ENCODE assay signal across 16 cellular contexts in the genomic region with DNA sequence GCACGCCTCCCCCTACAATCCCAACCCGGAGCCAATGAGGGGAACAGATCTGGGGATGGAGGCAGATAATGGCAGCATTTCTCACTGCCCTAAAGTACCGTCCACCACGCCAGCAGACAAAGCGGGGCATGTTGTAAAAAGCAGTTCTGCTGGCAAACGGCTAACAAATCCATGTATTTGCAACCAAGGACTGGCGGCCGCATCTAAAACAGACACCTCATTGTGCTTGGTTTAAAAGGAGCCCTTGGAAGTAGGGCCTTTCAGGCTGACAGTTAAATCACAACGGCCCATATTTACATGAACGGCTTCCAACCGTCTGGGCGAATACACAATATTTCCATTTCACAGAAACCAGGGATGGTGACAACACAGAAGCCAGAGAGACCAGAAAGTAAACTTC.
DNase-seq lines count a peak whose midpoint lies in the region; ATAC-seq and TF ChIP-seq lines count a peak whose summit lies in the region.
"Had no signal": no experiment of that assay in that cellular context is flagged by ENCODE, and none has a peak within 500 bp of the region (broad histone marks: within the 10 kb centered on the region; RNA-seq: fewer than 3 reads in every experiment).

No MANE protein-coding gene starts in this region.

- H3K36me3 Mint-ChIP-seq in WTC11 = no peaks in the 10 kb centered on the region
- no peaks in the 10 kb centered on the region for H3K36me3 Mint-ChIP-seq in activated CD8-positive, alpha-beta memory T cell treated with anti-CD3 and anti-CD28 coated beads, Interleukin-2, amount 10 ng/mL, durations not matched to agents 7 days and 5 days

- CTCF ChIA-PET in WTC11 (lab: Charles Lee) = interaction anchor here (0.8 to 1.4 kb wide), 2 partner anchors 9 to 113 kb away, joined by 3 to 4 read pairs; no protein-coding TSS in a partner anchor
- CTCF ChIA-PET in activated CD8-positive, alpha-beta memory T cell treated with anti-CD3 and anti-CD28 coated beads, Interleukin-2, amount 10 ng/mL, durations not matched to agents 7 days and 5 days (lab: Charles Lee) = no interaction called here

- H3K4me1 Mint-ChIP-seq in WTC11 = peaks cover 56% of the 10 kb centered on the region
- no peaks in the 10 kb centered on the region for H3K4me1 Mint-ChIP-seq in activated CD8-positive, alpha-beta memory T cell treated with anti-CD3 and anti-CD28 coated beads, Interleukin-2, amount 10 ng/mL, durations not matched to agents 7 days and 5 days
- H3K4me1 Mint-ChIP-seq: central memory CD8-positive, alpha-beta T cell had no signal

- no peak for TF ChIP-seq CTCF in WTC11 (IDR thresholded peaks at IDR 0.05)

- H3K4me3 Mint-ChIP-seq in WTC11 = peak overlapping the region; percentile 24
- no peak overlapping the region for H3K4me3 Mint-ChIP-seq in activated CD8-positive, alpha-beta memory T cell treated with anti-CD3 and anti-CD28 coated beads, Interleukin-2, amount 10 ng/mL, durations not matched to agents 7 days and 5 days
- H3K4me3 Mint-ChIP-seq: central memory CD8-positive, alpha-beta T cell had no signal

- peak in 8 of 14 donors; percentile 9 to 47 (median 24) for DNase-seq in C1 segment of cervical spinal cord (lab: John Stamatoyannopoulos, UW)
- DNase-seq in WTC11 (ENCODE audit: low spot score) = no peak
- peak; percentile 20 to 59 for DNase-seq in hippocampal formation (lab: John Stamatoyannopoulos, UW)
- peak; percentile 90 for DNase-seq in pons (ENCODE audit: low spot score)
- DNase-seq in activated CD8-positive, alpha-beta memory T cell treated with anti-CD3 and anti-CD28 coated beads, Interleukin-2, amount 10 ng/mL, durations not matched to agents 7 days and 5 days = no peak
- DNase-seq in activated effector memory CD4-positive, alpha-beta T cell treated with Interleukin-2 at 50 U/mL for 16 hours = no peak
- no peak for DNase-seq in central memory CD4-positive, alpha-beta T cell
- DNase-seq: activated CD4-positive, CD25-positive, alpha-beta regulatory T cell treated with anti-CD3 and anti-CD28 coated beads, Interleukin-2, amount 50 U/mL, for 72 hours; EL; foreskin fibroblast; NCI-H82; upper lobe of left lung had no signal

- ATAC-seq in WTC11 (peak; percentile 73), HG03378 (IDR thresholded peaks at IDR 0.05; ENCODE audit: unreplicated experiment) (no peak)
- no peak for ATAC-seq in activated CD8-positive, alpha-beta memory T cell treated with anti-CD3 and anti-CD28 coated beads, Interleukin-2, amount 10 ng/mL, durations not matched to agents 7 days and 5 days
- ATAC-seq: left lobe of liver had no signal

- peaks cover 49% of the 10 kb centered on the region for H3K27me3 Mint-ChIP-seq in WTC11 (ENCODE audit: low read depth)
- H3K27me3 Mint-ChIP-seq in activated CD8-positive, alpha-beta memory T cell treated with anti-CD3 and anti-CD28 coated beads, Interleukin-2, amount 10 ng/mL, durations not matched to agents 7 days and 5 days = no peaks in the 10 kb centered on the region
- H3K27me3 Mint-ChIP-seq: central memory CD8-positive, alpha-beta T cell had no signal

- H3K9me3 Mint-ChIP-seq in WTC11 = no peaks in the 10 kb centered on the region
- no peaks in the 10 kb centered on the region for H3K9me3 Mint-ChIP-seq in activated CD8-positive, alpha-beta memory T cell treated with anti-CD3 and anti-CD28 coated beads, Interleukin-2, amount 10 ng/mL, durations not matched to agents 7 days and 5 days (ENCODE audit: low read depth)
- H3K9me3 Mint-ChIP-seq: activated T-helper 2 cell treated with anti-CD3 and anti-CD28 coated beads, Interferon-gamma antibody, Interleukin-2, Interleukin-4, amounts not matched to agents 10 μg/mL and 5 μg/mL and 100 μg/mL, durations not matched to agents 14 hours and 24 hours and 36 hours; central memory CD8-positive, alpha-beta T cell had no signal

- no peak overlapping the region for H3K27ac Mint-ChIP-seq in WTC11
- no peak overlapping the region for H3K27ac Mint-ChIP-seq in activated CD8-positive, alpha-beta memory T cell treated with anti-CD3 and anti-CD28 coated beads, Interleukin-2, amount 10 ng/mL, durations not matched to agents 7 days and 5 days
- H3K27ac Mint-ChIP-seq: activated T-helper 2 cell treated with anti-CD3 and anti-CD28 coated beads, Interferon-gamma antibody, Interleukin-2, Interleukin-4, amounts not matched to agents 10 μg/mL and 5 μg/mL and 100 μg/mL, durations not matched to agents 14 hours and 24 hours and 36 hours had no signal

- POLR2A ChIA-PET in WTC11 (lab: Charles Lee) = interaction anchor here (0.7 kb wide), 1 partner anchor 1516 kb away, joined by 3 read pairs; no protein-coding TSS in a partner anchor

TF ChIP-seq in WTC11, 78 proteins besides CTCF, POLR2A, EP300 and RAD21:
- TF ChIP-seq ZNF281 (CRISPR knock-in tag; IDR thresholded peaks at IDR 0.05) (no peak), IRF2 (CRISPR knock-in tag; IDR thresholded peaks at IDR 0.05; ENCODE audit: borderline replicate concordance, low read depth) (no peak), NR2C2 (CRISPR knock-in tag; IDR thresholded peaks at IDR 0.05) (no peak), FOXK1 (CRISPR knock-in tag; IDR thresholded peaks at IDR 0.05) (peak; percentile 70; the same call in 1 of the 2 replicates), IRF1 (CRISPR knock-in tag; IDR thresholded peaks at IDR 0.05) (no peak), TP53 (CRISPR knock-in tag; IDR thresholded peaks at IDR 0.05) (no peak), GABPB1 (CRISPR knock-in tag; IDR thresholded peaks at IDR 0.05) (no peak)

Comparison
In these comparisons a context has a peak if more than half of its experiments do, and no peak if none do; other contexts are left out.
1. DNase-seq: peak in C1 segment of cervical spinal cord (8 of 14), hippocampal formation (2 of 2) and pons (single experiment); none in WTC11 (single experiment), activated CD8-positive, alpha-beta memory T cell treated with anti-CD3 and anti-CD28 coated beads, Interleukin-2, amount 10 ng/mL, durations not matched to agents 7 days and 5 days (single experiment), activated effector memory CD4-positive, alpha-beta T cell treated with Interleukin-2 at 50 U/mL for 16 hours (single experiment) and central memory CD4-positive, alpha-beta T cell (single experiment).